In genomic region chr22:29072979-29073617, GRCh38 we compare ENCODE assay signal across 8 cellular contexts. TPM values are rescaled to one million over a fixed set of nuclear protein-coding genes. Genes with fewer than 3 reads are reported as not detected.
DNase-seq lines count a peak whose midpoint lies in the region; ATAC-seq and TF ChIP-seq lines count a peak whose summit lies in the region.

A gene with protein sequence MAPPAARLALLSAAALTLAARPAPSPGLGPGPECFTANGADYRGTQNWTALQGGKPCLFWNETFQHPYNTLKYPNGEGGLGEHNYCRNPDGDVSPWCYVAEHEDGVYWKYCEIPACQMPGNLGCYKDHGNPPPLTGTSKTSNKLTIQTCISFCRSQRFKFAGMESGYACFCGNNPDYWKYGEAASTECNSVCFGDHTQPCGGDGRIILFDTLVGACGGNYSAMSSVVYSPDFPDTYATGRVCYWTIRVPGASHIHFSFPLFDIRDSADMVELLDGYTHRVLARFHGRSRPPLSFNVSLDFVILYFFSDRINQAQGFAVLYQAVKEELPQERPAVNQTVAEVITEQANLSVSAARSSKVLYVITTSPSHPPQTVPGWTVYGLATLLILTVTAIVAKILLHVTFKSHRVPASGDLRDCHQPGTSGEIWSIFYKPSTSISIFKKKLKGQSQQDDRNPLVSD (plus strand): TSS chr22:29073035. CDS start chr22:29073131, 96 bp downstream.

- H3K9ac ChIP-seq in trophoblast cell (ENCODE audit: low read length): peak within 1 kb of the TSS; percentile 53

- H3K23ac ChIP-seq in trophoblast cell (ENCODE audit: low read length): no peak within 1 kb of the TSS

- H3K79me1 ChIP-seq in trophoblast cell (ENCODE audit: low read length): peaks cover 4% of the 10 kb centered on the region

- H4K8ac ChIP-seq in trophoblast cell (ENCODE audit: low read depth, low read length): peak within 1 kb of the TSS; percentile 52

- ATAC-seq in GM21529 (IDR thresholded peaks at IDR 0.05; ENCODE audit: unreplicated experiment) (peak; percentile 8), foreskin keratinocyte (no peak), HG03139 (IDR thresholded peaks at IDR 0.05; ENCODE audit: unreplicated experiment) (no peak)

- no CpG with 5 or more reads among the region's 76 CpGs for WGBS in trophoblast cell (ENCODE audit: extremely low coverage, insufficient coverage, insufficient read length)

- DNase-seq in SK-MEL-5 (ENCODE audit: low read depth, low spot score): no peak
- DNase-seq in foreskin keratinocyte: no peak
- no peak for DNase-seq in trophoblast cell
- no peak for DNase-seq in SW480 (ENCODE audit: low spot score)
- DNase-seq in NCI-H1092 treated with DMSO at 0.1 percent for 48 hours (lab: John Stamatoyannopoulos, UW): no peak
- no peak for DNase-seq in GM20000 (ENCODE audit: low spot score)

- H3K4me2 ChIP-seq in trophoblast cell (ENCODE audit: low read length): peak within 1 kb of the TSS; percentile 86

- no peak within 1 kb of the TSS for H3K4ac ChIP-seq in trophoblast cell (ENCODE audit: low read depth, low read length)

- no peaks in the 10 kb centered on the region for H3K79me2 ChIP-seq in trophoblast cell (ENCODE audit: control insufficient read depth, insufficient read depth, low read length, poor library complexity)

- H3K4me1 ChIP-seq in foreskin keratinocyte: peaks cover 17% of the 10 kb centered on the region
- peaks cover 3 to 18% of the 10 kb centered on the region in 2 experiments for H3K4me1 ChIP-seq in trophoblast cell (ENCODE audit: control insufficient read depth in 1 of 2, insufficient read depth in 2 of 2, low read length in 2 of 2)

- peak within 1 kb of the TSS; percentile 23 for H3K14ac ChIP-seq in trophoblast cell (ENCODE audit: low read length)

- no peaks in the 10 kb centered on the region for H3K36me3 ChIP-seq in trophoblast cell (ENCODE audit: control insufficient read depth in 1 of 2, insufficient read depth in 2 of 2, low read length in 2 of 2)

- peaks cover 3% of the 10 kb centered on the region for H3K9me3 ChIP-seq in trophoblast cell (ENCODE audit: insufficient read depth, low read depth, low read length)

- peak within 1 kb of the TSS; percentile 10 for H4K91ac ChIP-seq in trophoblast cell (ENCODE audit: low read depth, low read length)

- TF ChIP-seq CTCF in foreskin keratinocyte (conservative IDR thresholded peaks at IDR 0.05) (no peak), GM20000 (IDR thresholded peaks at IDR 0.05; ENCODE audit: extremely low read depth, missing control alignments) (no peak)

- peak within 1 kb of the TSS; percentile 43 for H2AFZ ChIP-seq in trophoblast cell (ENCODE audit: insufficient read depth, low read length, poor library complexity)

- no peak within 1 kb of the TSS for H2BK5ac ChIP-seq in trophoblast cell (ENCODE audit: low read depth, low read length, poor library complexity)

- no peak within 1 kb of the TSS for H2BK12ac ChIP-seq in trophoblast cell (ENCODE audit: low read length)

- H3K27me3 ChIP-seq in foreskin keratinocyte: no peaks in the 10 kb centered on the region
- peaks cover 7% of the 10 kb centered on the region for H3K27me3 ChIP-seq in trophoblast cell (ENCODE audit: insufficient read depth, low read length)

- H3K18ac ChIP-seq in trophoblast cell (ENCODE audit: low read length): peak within 1 kb of the TSS; percentile 4

- in situ Hi-C loops in SK-MEL-5 (cut with HindIII; ENCODE audit: low pct_unique_long_range_greater_than_20kb, low sequenced_read_pairs): no loop called here

- no peak within 1 kb of the TSS for H4K12ac ChIP-seq in trophoblast cell (ENCODE audit: low read depth, low read length)

- H2AK5ac ChIP-seq in trophoblast cell (ENCODE audit: low read length): no peak within 1 kb of the TSS

- H3K27ac ChIP-seq in foreskin keratinocyte (peak within 1 kb of the TSS; percentile 78), trophoblast cell (ENCODE audit: low read depth, low read length) (no peak within 1 kb of the TSS)

- peak within 1 kb of the TSS; percentile 34 for H2BK120ac ChIP-seq in trophoblast cell (ENCODE audit: insufficient read depth, low read length, poor library complexity)

- peak within 1 kb of the TSS; percentile 68 for H3K4me3 ChIP-seq in trophoblast cell (ENCODE audit: low read depth, low read length)

RNA-seq across cellular contexts. Expression of the gene that starts here (rescaled TPM):
- 23.0 and 23.5 TPM in 2 replicates for total RNA-seq in SK-MEL-5 (2014; rRNA removed; shearing (Covaris generic))
- 48.7 and 64.4 TPM in 2 replicates for polyA plus RNA-seq in SK-MEL-5 (2015; cell fraction: cytosol; rRNA removed)
- 9.2 and 14.5 TPM in 2 replicates for polyA plus RNA-seq in SK-MEL-5 (2015; cell fraction: nucleus; rRNA removed)
- 19.3 and 24.0 TPM in 2 replicates for total RNA-seq in foreskin keratinocyte
- polyA plus RNA-seq in foreskin keratinocyte: 8.1 and 10.6 TPM in 2 replicates
- polyA plus RNA-seq in trophoblast cell (2013): 23.3 and 23.7 TPM in 2 replicates
